ENCODE assay signal across 19 cellular contexts in the genomic region with DNA sequence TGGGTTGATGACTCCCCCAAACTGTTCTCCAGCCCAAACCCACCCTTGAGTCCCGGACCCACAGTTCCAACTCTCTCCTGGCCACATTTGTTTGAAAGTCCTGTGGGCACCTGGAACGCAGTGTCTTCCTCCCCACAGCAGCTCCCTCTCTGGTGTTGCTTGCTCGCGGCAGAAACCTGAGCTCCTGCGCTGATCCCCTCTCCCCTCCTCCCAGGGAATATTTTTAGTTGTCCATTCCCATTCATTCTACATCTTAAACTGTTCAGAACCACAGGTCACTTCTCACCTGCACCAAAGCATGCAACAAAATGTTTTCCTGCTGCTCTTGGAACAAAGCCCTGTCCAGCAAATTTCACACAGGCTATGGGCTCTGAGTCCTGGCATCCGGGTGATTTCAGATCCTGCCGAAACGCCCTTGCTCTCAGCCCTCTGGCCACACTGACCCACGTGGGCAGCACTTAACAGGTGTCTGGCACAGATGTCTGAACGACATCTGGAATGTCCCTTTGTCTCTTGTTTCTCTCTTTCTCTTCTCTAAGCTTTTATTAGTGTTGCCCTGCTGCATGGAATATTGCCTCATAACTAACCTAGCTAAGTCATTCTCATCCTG. TPM values are rescaled to one million over a fixed set of nuclear protein-coding genes. Genes with fewer than 3 reads are reported as not detected.
DNase-seq lines count a peak whose midpoint lies in the region; ATAC-seq, FAIRE-seq and TF ChIP-seq lines count a peak whose summit lies in the region.
"Had no signal": no experiment of that assay in that cellular context is flagged by ENCODE, and none has a peak within 500 bp of the region (broad histone marks: within the 10 kb centered on the region; RNA-seq: fewer than 3 reads in every experiment).

No MANE protein-coding gene starts in this region.

- FAIRE-seq in GM12878 (lab: Jason Lieb, UNC) (no peak), pancreas (lab: Jason Lieb, UNC) (no peak)
- FAIRE-seq: GM19239, H54 had no signal

- no peaks in the 10 kb centered on the region for H3K4me1 Mint-ChIP-seq in osteocyte (ENCODE audit: unreplicated experiment)
- H3K4me1 Mint-ChIP-seq: CD14-positive monocyte had no signal

- BruUV-seq in GM12878 (replicated peaks; lab: Mats Ljungman, UMichigan), result no TSS peak

- TF ChIP-seq RAD21 in SK-N-SH (IDR thresholded peaks at IDR 0.05; ENCODE audit: low read length), result no peak
- no peak for TF ChIP-seq RAD21 in GM12878 (IDR thresholded peaks at IDR 0.05; ENCODE audit: insufficient read depth, low read depth, low read length)

- no peaks in the 10 kb centered on the region for H3K36me3 ChIP-seq in SK-N-SH (replicated peaks in 1 of 2; ENCODE audit: control insufficient read depth in 1 of 2, insufficient read depth in 2 of 2, low read length in 1 of 2)
- no peaks in the 10 kb centered on the region for H3K36me3 ChIP-seq in GM12878 (ENCODE audit: control insufficient read depth in 2 of 2, insufficient read depth in 2 of 2, low read length in 1 of 2)
- no peaks in the 10 kb centered on the region for H3K36me3 ChIP-seq in pancreas
- H3K36me3 ChIP-seq: SJSA1 had no signal

- CTCF ChIA-PET in SK-N-SH (lab: Yijun Ruan, JAX), result interaction anchor here (1.2 kb wide), 1 partner anchor 114 kb away, joined by 5 read pairs; no protein-coding TSS in a partner anchor
- CTCF ChIA-PET in GM12878 (lab: Yijun Ruan, JAX), result interaction anchor here (0.5 kb wide), 1 partner anchor 82 kb away, joined by 4 read pairs; no protein-coding TSS in a partner anchor
- CTCF ChIA-PET in GM10248 (lab: Yijun Ruan, JAX), result interaction anchor here (1.1 to 1.5 kb wide), 3 partner anchors 9 to 54 kb away, joined by 3 read pairs; no protein-coding TSS in a partner anchor

- H2AFZ ChIP-seq in SK-N-SH (ENCODE audit: low read depth), result no peak overlapping the region
- no peak overlapping the region for H2AFZ ChIP-seq in GM12878 (ENCODE audit: control insufficient read depth, low read depth, low read length)

- H4K20me1 ChIP-seq in SK-N-SH (ENCODE audit: insufficient read depth), result no peaks in the 10 kb centered on the region
- H4K20me1 ChIP-seq in GM12878 (ENCODE audit: control insufficient read depth, insufficient read depth), result no peaks in the 10 kb centered on the region; the same call in 1 of the 2 replicates

- no peaks in the 10 kb centered on the region for H3K36me3 Mint-ChIP-seq in osteocyte (ENCODE audit: unreplicated experiment)
- H3K36me3 Mint-ChIP-seq: CD14-positive monocyte had no signal

- ATAC-seq in SK-N-SH treated with all-trans-retinoic acid at 6 μM for 48 hours (no peak), GM12878 (peak; percentile 47), pancreas (peak; percentile 36 to 60 (median 51)), GM18502 (IDR thresholded peaks at IDR 0.05; ENCODE audit: poor library complexity, unreplicated experiment) (no peak)

- H3K27ac Mint-ChIP-seq in osteocyte (ENCODE audit: unreplicated experiment), result no peak overlapping the region

- peaks cover 27% of the 10 kb centered on the region for H3K27me3 Mint-ChIP-seq in osteocyte (ENCODE audit: unreplicated experiment)

- H3K9me2 ChIP-seq in SK-N-SH, result no peaks in the 10 kb centered on the region

- no peaks in the 10 kb centered on the region for H3K9me3 Mint-ChIP-seq in osteocyte (ENCODE audit: unreplicated experiment)

- no peak overlapping the region for H3K4me2 ChIP-seq in SK-N-SH
- no peak overlapping the region for H3K4me2 ChIP-seq in GM12878 (ENCODE audit: control insufficient read depth, insufficient read depth)

- TF ChIP-seq EP300 in SK-N-SH (IDR thresholded peaks at IDR 0.05; ENCODE audit: borderline replicate concordance in 1 of 2, low read depth in 1 of 2, low read length in 1 of 2) (no peak), GM12878 (IDR thresholded peaks at IDR 0.05; ENCODE audit: borderline replicate concordance in 1 of 2, control insufficient read depth in 1 of 2, low read depth in 2 of 2, low read length in 2 of 2) (no peak)

- H3K9ac ChIP-seq in SK-N-SH, result no peak overlapping the region
- H3K9ac ChIP-seq in GM12878 (ENCODE audit: control insufficient read depth, insufficient read depth, low read length), result no peak overlapping the region

- intact Hi-C loops in GM12878 (cut with micrococcal nuclease; ENCODE audit: unreplicated experiment), result no loop called here
- intact Hi-C loops in pancreas (cut with DNase I), result no loop called here

- WGBS in SK-N-SH (ENCODE audit: low lambda C conversion rate), result 61% methylated on average over 10 of the region's 10 CpGs
- 39% methylated on average over 10 of the region's 10 CpGs for WGBS in GM12878 (ENCODE audit: insufficient coverage, insufficient replicate concordance, low lambda C conversion rate, missing lambda C conversion rate)
- WGBS in pancreas, 2 donors, result 31 to 33% methylated on average over 10 of the region's 10 CpGs

- TF ChIP-seq CTCF in SK-N-SH (IDR thresholded peaks at IDR 0.05) (no peak), GM12878 (IDR thresholded peaks at IDR 0.05 in 2 of 3, conservative IDR thresholded peaks at IDR 0.05 in 1 of 3; ENCODE audit: control insufficient read depth in 2 of 3, extremely low read depth in 1 of 3, insufficient read depth in 1 of 3, low read depth in 3 of 3, low read length in 3 of 3) (no peak), pancreas (IDR thresholded peaks at IDR 0.05) (no peak), GM10248 (IDR thresholded peaks at IDR 0.05; ENCODE audit: control extremely low read depth, extremely low read depth, low read depth, missing control alignments) (no peak), osteocyte (IDR thresholded peaks at IDR 0.05) (no peak)

- DNase-seq in SK-N-SH (no peak), GM12878 (ENCODE audit: low read depth, low spot score) (no peak), pancreas (no peak), GM10248 (ENCODE audit: extremely low spot score) (no peak), T1000 (lab: John Stamatoyannopoulos, UW) (no peak), osteocyte (ENCODE audit: extremely low spot score, unreplicated experiment) (no peak)
- DNase-seq: 8988T, COR-L47, DMS153, EL, NCI-H1436 treated with DMSO at 0.1 percent for 48 hours, NCI-H2081 treated with DMSO at 0.1 percent for 48 hours, NCI-H524 had no signal

- H3K27ac ChIP-seq in SK-N-SH (ENCODE audit: low read depth in 2 of 2, low read length in 1 of 2), result no peak overlapping the region
- H3K27ac ChIP-seq in GM12878 (ENCODE audit: control insufficient read depth, insufficient read depth), result no peak overlapping the region
- H3K27ac ChIP-seq in pancreas, result no peak overlapping the region
- H3K27ac ChIP-seq: SJSA1 had no signal

- H3F3A ChIP-seq in SK-N-SH (replicated peaks; ENCODE audit: insufficient read depth), result no peaks in the 10 kb centered on the region

- H3K4me3 ChIP-seq in SK-N-SH (ENCODE audit: low read depth in 2 of 2, low read length in 1 of 2), result no peak overlapping the region
- no peak overlapping the region for H3K4me3 ChIP-seq in GM12878
- H3K4me3 ChIP-seq in pancreas, result no peak overlapping the region
- H3K4me3 ChIP-seq: SJSA1 had no signal

- H3K27me3 ChIP-seq in SK-N-SH (ENCODE audit: insufficient read depth) (peaks cover 8% of the 10 kb centered on the region), GM12878 (replicated peaks in 1 of 2; ENCODE audit: control insufficient read depth in 2 of 2, insufficient read depth in 2 of 2, low read length in 1 of 2) (no peaks in the 10 kb centered on the region; a peak in 1 of 4 replicates), pancreas (no peaks in the 10 kb centered on the region)
- H3K27me3 ChIP-seq: SJSA1 had no signal

- TF ChIP-seq POLR2A in GM12878 (IDR thresholded peaks at IDR 0.05; ENCODE audit: low read depth, low read length), result no peak

- SMC1A ChIA-PET in GM12878 (lab: Charles Lee; ENCODE audit: uncharacterized antibody, unreplicated experiment), result no interaction called here

- H3K9me3 ChIP-seq in SK-N-SH (no peaks in the 10 kb centered on the region), GM12878 (replicated peaks; ENCODE audit: control insufficient read depth, insufficient read depth, low read length) (no peaks in the 10 kb centered on the region; the same call in 2 of the 3 replicates), pancreas (no peaks in the 10 kb centered on the region)
- H3K9me3 ChIP-seq: SJSA1 had no signal

- H3K79me2 ChIP-seq in SK-N-SH (ENCODE audit: insufficient read depth) (no peaks in the 10 kb centered on the region), GM12878 (ENCODE audit: control insufficient read depth, insufficient read depth, low read length) (no peaks in the 10 kb centered on the region)

- no peak overlapping the region for H3K4me3 Mint-ChIP-seq in osteocyte (ENCODE audit: unreplicated experiment)
- H3K4me3 Mint-ChIP-seq: CD14-positive monocyte had no signal

- in situ Hi-C loops in GM12878 (cut with MboI), result no loop called here

- POLR2A ChIA-PET in SK-N-SH (lab: Yijun Ruan, JAX), result no interaction called here
- POLR2A ChIA-PET in GM12878 (lab: Charles Lee), result no interaction called here
- POLR2A ChIA-PET in GM10248 (lab: Yijun Ruan, JAX), result no interaction called here

- H3K4me1 ChIP-seq in SK-N-SH (ENCODE audit: control insufficient read depth in 1 of 2, insufficient read depth in 2 of 2, low read depth in 1 of 2, low read length in 1 of 2) (peaks cover 0 to 14% of the 10 kb centered on the region in 2 experiments; a peak in 1 of 4 replicates), GM12878 (ENCODE audit: control insufficient read depth, insufficient read depth, low read length) (peaks cover 20% of the 10 kb centered on the region), pancreas (peaks cover 0 to 9% (median 0%) of the 10 kb centered on the region in 3 donors)
- H3K4me1 ChIP-seq: SJSA1 had no signal

- RAD21 ChIA-PET in GM12878 (lab: Charles Lee; ENCODE audit: unreplicated experiment), result no interaction called here

RNA-seq across cellular contexts. Expression of a gene that starts 27.0 kb away (rescaled TPM):
- polyA plus RNA-seq in SK-N-SH (2012; rRNA removed) (5.9 and 7.1 TPM in 2 replicates), GM12878 (2011; rRNA removed) (0.03 and 0.07 TPM in 2 replicates), GM12878 (2014; fragmentation: Illumina TruSeq; extraction: Trizol) (0.03 and 0.04 TPM in 2 replicates), GM12878 (2014; fragmentation: Nextera tagmentation; extraction: Ambion mirVana) (under 1 TPM in 1 of 2 experiments, not detected in 1; 0.02 TPM), GM12878 (2014; rRNA removed) (0.03 and 0.04 TPM in 2 replicates), GM12878 (2016; fragmentation: Nextera tagmentation; extraction: Ambion mirVana) (under 1 TPM in 1 of 2 experiments, not detected in 1; 0.04 TPM), pancreas (10 to 100 TPM; 28.4 to 45.5 TPM)
- polyA plus RNA-seq in SK-N-SH (2012; cell fraction: cytosol; rRNA removed), result 6.1 and 6.8 TPM in 2 replicates
- 7.9 and 8.1 TPM in 2 replicates for polyA plus RNA-seq in SK-N-SH (2012; cell fraction: nucleus; rRNA removed)
- 0.17 and 0.47 TPM in 2 replicates for total RNA-seq in GM12878 (2013; cell fraction: nucleolus; rRNA removed)
- total RNA-seq in GM12878 (2014; rRNA removed) (not detected in 2 replicates), GM12878 (2014; rRNA removed; fragmentation: Illumina TruSeq; extraction: Trizol) (0.04 TPM in 1 of 2 replicates, not detected in the other), GM12878 (2021) (0.08 and 0.10 TPM in 2 replicates), pancreas (10 to 100 TPM; 24.8 to 98.2 (median 33.6) TPM), osteocyte (24.1 and 28.2 TPM in 2 replicates)
- polyA plus RNA-seq in GM12878 (2011; ENCODE audit: low read depth), result 0.08 TPM
- polyA plus RNA-seq in GM12878 (2011; cell fraction: cytosol; rRNA removed), result 0.06 and 0.15 TPM in 2 replicates
- polyA plus RNA-seq in GM12878 (2011; cell fraction: nucleus; rRNA removed), result 0.10 and 0.12 TPM in 2 replicates
- polyA plus RNA-seq in GM12878 (2012), result 0.39 and 0.58 TPM in 2 replicates
- 0.15 and 0.26 TPM in 2 replicates for polyA minus RNA-seq in GM12878 (2011; rRNA and poly(A)+ RNA removed)
- polyA minus RNA-seq in GM12878 (2011; cell fraction: cytosol; rRNA and poly(A)+ RNA removed), result 0.42 TPM in 1 of 2 replicates, not detected in the other
- not detected in 2 replicates for polyA minus RNA-seq in GM12878 (2011; cell fraction: nucleus; rRNA and poly(A)+ RNA removed)

Comparison
In these comparisons a context has a peak if more than half of its experiments do, and no peak if none do; other contexts are left out.
1. ATAC-seq: peak in GM12878 (single experiment) and pancreas (4 of 4); none in SK-N-SH treated with all-trans-retinoic acid at 6 μM for 48 hours (single experiment) and GM18502 (single experiment).
2. RNA of a gene that starts 27.0 kb away (total RNA-seq): 24.8 to 98.2 TPM in pancreas and 24.1 to 28.2 TPM in osteocyte; 0.04 to 0.47 TPM in GM12878; every median in the first group is over 10 times any median in the second.